17 cellular contexts compared by ENCODE assay signal in genomic region chr19:43591904-43592772, GRCh38. TPM values are rescaled to one million over a fixed set of nuclear protein-coding genes. Genes with fewer than 3 reads are reported as not detected.
DNase-seq lines count a peak whose midpoint lies in the region; ATAC-seq, FAIRE-seq and TF ChIP-seq lines count a peak whose summit lies in the region.
"Had no signal": no experiment of that assay in that cellular context is flagged by ENCODE, and none has a peak within 500 bp of the region (broad histone marks: within the 10 kb centered on the region; RNA-seq: fewer than 3 reads in every experiment).

No MANE protein-coding gene starts in this region.

- H3K27ac ChIP-seq in H9 (ENCODE audit: insufficient read length, low read depth, low read length): no peak overlapping the region
- H3K27ac ChIP-seq in K562 (ENCODE audit: extremely low read depth, low read depth, low read length): no peak overlapping the region
- no peak overlapping the region for H3K27ac ChIP-seq in neuronal stem cell (replicated peaks; ENCODE audit: low read length)

- H3K79me1 ChIP-seq in H9 (ENCODE audit: insufficient read depth, low read depth, low read length, poor library complexity, severe bottlenecking) (no peaks in the 10 kb centered on the region), neuronal stem cell (ENCODE audit: low read depth, low read length) (peaks cover 16% of the 10 kb centered on the region)

- no peak overlapping the region for H2BK5ac ChIP-seq in H9 (ENCODE audit: insufficient read length, low read length)
- H2BK5ac ChIP-seq in neuronal stem cell (ENCODE audit: low read length): peak overlapping the region; percentile 43

- H2AK5ac ChIP-seq in H9 (ENCODE audit: insufficient read length, low read length): no peak overlapping the region
- H2AK5ac ChIP-seq in neuronal stem cell (ENCODE audit: low read depth, low read length): no peak overlapping the region

- POLR2A ChIA-PET in K562 (lab: Yijun Ruan, JAX): no interaction called here

- TF ChIP-seq RAD21 in K562 (CRISPR knock-in tag; conservative IDR thresholded peaks at IDR 0.05 in 1 of 2, IDR thresholded peaks at IDR 0.05 in 1 of 2): no peak

- no peak for DNase-seq in activated naive CD8-positive, alpha-beta T cell treated with anti-CD3 and anti-CD28 coated beads for 36 hours
- no peak for DNase-seq in activated naive CD8-positive, alpha-beta T cell treated with anti-CD3 and anti-CD28 coated beads, Interleukin-2, amount 50 U/mL, for 24 hours
- DNase-seq in H9 (no peak), K562 (ENCODE audit: extremely low read depth in 1 of 4, low spot score in 3 of 4) (no peak), neuronal stem cell (ENCODE audit: low spot score) (no peak), AG08396 (ENCODE audit: low spot score) (no peak), SK-N-DZ (ENCODE audit: low spot score) (no peak)
- DNase-seq: 8988T; CD4-positive, alpha-beta memory T cell; DMS79 had no signal

- H3K9me1 ChIP-seq in K562 (ENCODE audit: control insufficient read depth, insufficient read depth, low read length): no peaks in the 10 kb centered on the region

- H3K56ac ChIP-seq in H9 (ENCODE audit: insufficient read length, low read depth, low read length): no peak overlapping the region

- H3K9me3 ChIP-seq in H9 (ENCODE audit: control insufficient read depth, low read depth, low read length) (no peaks in the 10 kb centered on the region), K562 (replicated peaks; ENCODE audit: control insufficient read depth, insufficient read depth, low read depth, low read length) (no peaks in the 10 kb centered on the region), neuronal stem cell (replicated peaks in 1 of 2; ENCODE audit: control insufficient read depth in 2 of 2, insufficient read depth in 1 of 2, low read depth in 1 of 2, low read length in 2 of 2) (no peaks in the 10 kb centered on the region)

- no peak overlapping the region for H3K4me3 Mint-ChIP-seq in activated naive CD8-positive, alpha-beta T cell treated with anti-CD3 and anti-CD28 coated beads for 36 hours
- no peak overlapping the region for H3K4me3 Mint-ChIP-seq in activated naive CD8-positive, alpha-beta T cell treated with anti-CD3 and anti-CD28 coated beads, Interleukin-2, amount 50 U/mL, for 24 hours
- no peak overlapping the region for H3K4me3 Mint-ChIP-seq in H9
- H3K4me3 Mint-ChIP-seq: CD4-positive, alpha-beta memory T cell had no signal

- TF ChIP-seq EP300 in K562 (IDR thresholded peaks at IDR 0.05; ENCODE audit: low read length): no peak

- no peak for TF ChIP-seq CTCF in H9 (conservative IDR thresholded peaks at IDR 0.05)
- no peak for TF ChIP-seq CTCF in K562 (IDR thresholded peaks at IDR 0.05 in 2 of 3, conservative IDR thresholded peaks at IDR 0.05 in 1 of 3; ENCODE audit: insufficient read depth in 2 of 3, low read depth in 1 of 3, low read length in 3 of 3)

- H3K4ac ChIP-seq in H9 (ENCODE audit: low read depth, low read length) (no peak overlapping the region), neuronal stem cell (ENCODE audit: low read length) (no peak overlapping the region)

- peak overlapping the region; percentile 69 for H3K27ac Mint-ChIP-seq in activated naive CD8-positive, alpha-beta T cell treated with anti-CD3 and anti-CD28 coated beads for 36 hours
- no peak overlapping the region for H3K27ac Mint-ChIP-seq in activated naive CD8-positive, alpha-beta T cell treated with anti-CD3 and anti-CD28 coated beads, Interleukin-2, amount 50 U/mL, for 24 hours
- H3K27ac Mint-ChIP-seq in H9: peak overlapping the region in 2 of 3 experiments; percentile 33 to 88; a peak in 2 of 7 replicates

- CTCF ChIA-PET in K562 (lab: Yijun Ruan, JAX; ENCODE audit: low intra/inter-chr PET ratio): no interaction called here

- H3K27me3 ChIP-seq in H9 (ENCODE audit: insufficient read depth, low read length): no peaks in the 10 kb centered on the region
- no peaks in the 10 kb centered on the region for H3K27me3 ChIP-seq in K562 (ENCODE audit: control insufficient read depth in 2 of 2, insufficient read depth in 2 of 2, low read length in 2 of 2)
- no peaks in the 10 kb centered on the region for H3K27me3 ChIP-seq in neuronal stem cell (ENCODE audit: control insufficient read depth in 3 of 3, insufficient read depth in 3 of 3, low read depth in 1 of 3, low read length in 3 of 3)

- H3K23ac ChIP-seq in H9 (ENCODE audit: insufficient read length, low read depth, low read length) (no peak overlapping the region), neuronal stem cell (ENCODE audit: low read depth, low read length, poor library complexity) (peak overlapping the region; percentile 45)

- H3K23me2 ChIP-seq in H9 (ENCODE audit: insufficient read length, low read depth, low read length, poor library complexity, severe bottlenecking): peaks cover 20% of the 10 kb centered on the region

- no peak overlapping the region for H4K91ac ChIP-seq in H9 (ENCODE audit: insufficient read length, low read depth, low read length)
- H4K91ac ChIP-seq in neuronal stem cell (ENCODE audit: low read depth, low read length, poor library complexity): no peak overlapping the region

- H3K36me3 ChIP-seq in K562 (ENCODE audit: control insufficient read depth, insufficient read depth, low read length) (peaks cover 25% of the 10 kb centered on the region; the same call in 2 of the 3 replicates), neuronal stem cell (replicated peaks in 1 of 2; ENCODE audit: control insufficient read depth in 2 of 2, insufficient read depth in 2 of 2, low read length in 2 of 2) (peaks cover 30 to 63% of the 10 kb centered on the region in 2 donors)

- no peak overlapping the region for H3K14ac ChIP-seq in H9 (ENCODE audit: insufficient read depth, low read length)
- no peak overlapping the region for H3K14ac ChIP-seq in neuronal stem cell (ENCODE audit: low read length)

- no peak for FAIRE-seq in K562 (lab: Jason Lieb, UNC)
- FAIRE-seq: GM12892 had no signal

- no peak overlapping the region for H2BK12ac ChIP-seq in H9 (ENCODE audit: insufficient read length, low read depth, low read length)
- H2BK12ac ChIP-seq in neuronal stem cell (ENCODE audit: low read length): no peak overlapping the region

- intact Hi-C loops in K562 (cut with micrococcal nuclease): no loop called here

- H3K27me3 Mint-ChIP-seq in activated naive CD8-positive, alpha-beta T cell treated with anti-CD3 and anti-CD28 coated beads for 36 hours: no peaks in the 10 kb centered on the region
- peaks cover 2% of the 10 kb centered on the region for H3K27me3 Mint-ChIP-seq in activated naive CD8-positive, alpha-beta T cell treated with anti-CD3 and anti-CD28 coated beads, Interleukin-2, amount 50 U/mL, for 24 hours
- H3K27me3 Mint-ChIP-seq in H9 (ENCODE audit: low read depth): no peaks in the 10 kb centered on the region
- H3K27me3 Mint-ChIP-seq: CD4-positive, alpha-beta memory T cell; IgD-negative memory B cell had no signal

- peaks cover 20% of the 10 kb centered on the region for H3K4me1 Mint-ChIP-seq in activated naive CD8-positive, alpha-beta T cell treated with anti-CD3 and anti-CD28 coated beads for 36 hours
- H3K4me1 Mint-ChIP-seq in activated naive CD8-positive, alpha-beta T cell treated with anti-CD3 and anti-CD28 coated beads, Interleukin-2, amount 50 U/mL, for 24 hours: peaks cover 33% of the 10 kb centered on the region
- peaks cover 8 to 16% of the 10 kb centered on the region in 2 experiments for H3K4me1 Mint-ChIP-seq in H9

- no peak overlapping the region for H3K18ac ChIP-seq in H9 (ENCODE audit: insufficient read length, low read depth, low read length)
- no peak overlapping the region for H3K18ac ChIP-seq in neuronal stem cell (ENCODE audit: low read length)

- H3K9ac ChIP-seq in H9 (ENCODE audit: extremely low read depth, insufficient read length, low read length) (no peak overlapping the region), K562 (ENCODE audit: insufficient read depth in 1 of 2, low read depth in 2 of 2, low read length in 2 of 2) (peak overlapping the region in 1 of 2 experiments; percentile 36; a peak in 1 of 4 replicates), neuronal stem cell (ENCODE audit: low read depth, low read length, poor library complexity) (no peak overlapping the region)

- H3K79me2 ChIP-seq in H9 (ENCODE audit: insufficient read depth, low read length): peaks cover 1% of the 10 kb centered on the region; the same call in 1 of the 2 replicates
- H3K79me2 ChIP-seq in K562 (ENCODE audit: control insufficient read depth, insufficient read depth, low read length): peaks cover 22% of the 10 kb centered on the region

- H2AFZ ChIP-seq in H9 (ENCODE audit: low read length): no peak overlapping the region
- no peak overlapping the region for H2AFZ ChIP-seq in K562 (ENCODE audit: low read depth, low read length)
- H2AFZ ChIP-seq in neuronal stem cell (ENCODE audit: low read length): no peak overlapping the region

- H3K9me3 Mint-ChIP-seq in activated naive CD8-positive, alpha-beta T cell treated with anti-CD3 and anti-CD28 coated beads for 36 hours: no peaks in the 10 kb centered on the region
- no peaks in the 10 kb centered on the region for H3K9me3 Mint-ChIP-seq in activated naive CD8-positive, alpha-beta T cell treated with anti-CD3 and anti-CD28 coated beads, Interleukin-2, amount 50 U/mL, for 24 hours
- H3K9me3 Mint-ChIP-seq in H9: no peaks in the 10 kb centered on the region; a peak in 1 of 5 replicates
- H3K9me3 Mint-ChIP-seq: CD4-positive, alpha-beta memory T cell; IgD-negative memory B cell had no signal

- in situ Hi-C loops in K562 (cut with MboI): no loop called here

- peaks cover 23% of the 10 kb centered on the region for H3K36me3 Mint-ChIP-seq in activated naive CD8-positive, alpha-beta T cell treated with anti-CD3 and anti-CD28 coated beads for 36 hours
- peaks cover 31% of the 10 kb centered on the region for H3K36me3 Mint-ChIP-seq in activated naive CD8-positive, alpha-beta T cell treated with anti-CD3 and anti-CD28 coated beads, Interleukin-2, amount 50 U/mL, for 24 hours (ENCODE audit: low read depth)
- peaks cover 16 to 38% (median 26%) of the 10 kb centered on the region in 3 experiments for H3K36me3 Mint-ChIP-seq in H9 (ENCODE audit: insufficient read depth in 1 of 3, low read depth in 3 of 3)

- WGBS in H9 (ENCODE audit: extremely low coverage, insufficient read length, low lambda C conversion rate): no CpG with 5 or more reads among the region's 63 CpGs
- 94% methylated on average over 32 of the region's 63 CpGs for WGBS in K562 (ENCODE audit: insufficient coverage, low coverage, missing lambda C conversion rate)
- no CpG with 5 or more reads among the region's 63 CpGs for WGBS in neuronal stem cell (ENCODE audit: extremely low coverage in 2 of 2, insufficient read length in 2 of 2, insufficient replicate concordance in 1 of 2), 2 donors

- TF ChIP-seq POLR2A in K562 (conservative IDR thresholded peaks at IDR 0.05): no peak

- H3K4me3 ChIP-seq in K562: no peak overlapping the region
- H3K4me3 ChIP-seq in neuronal stem cell (ENCODE audit: low read length in 2 of 2): no peak overlapping the region

- H2BK15ac ChIP-seq in H9 (ENCODE audit: low read depth, low read length): no peak overlapping the region
- H2BK15ac ChIP-seq in neuronal stem cell (ENCODE audit: low read length): no peak overlapping the region

- no peak overlapping the region for H4K8ac ChIP-seq in H9 (replicated peaks; ENCODE audit: insufficient read length, low read depth, low read length)
- no peak overlapping the region for H4K8ac ChIP-seq in neuronal stem cell (ENCODE audit: low read depth, low read length)

- H4K20me1 ChIP-seq in H9 (ENCODE audit: control insufficient read depth, insufficient read depth, insufficient read length) (no peaks in the 10 kb centered on the region), K562 (replicated peaks; ENCODE audit: control insufficient read depth, insufficient read depth, low read length) (no peaks in the 10 kb centered on the region)

- no peak overlapping the region for H3K4me2 ChIP-seq in H9 (ENCODE audit: insufficient read depth, insufficient read length, low read length)
- H3K4me2 ChIP-seq in K562 (ENCODE audit: insufficient read depth, low read length): no peak overlapping the region
- no peak overlapping the region for H3K4me2 ChIP-seq in neuronal stem cell (ENCODE audit: insufficient read depth, low read length, poor library complexity, severe bottlenecking)

- no TSS peak for BruUV-seq in K562 (replicated peaks; lab: Mats Ljungman, UMichigan)

- H2BK120ac ChIP-seq in H9 (ENCODE audit: low read depth, low read length, poor library complexity, severe bottlenecking) (no peak overlapping the region), neuronal stem cell (ENCODE audit: low read depth, low read length) (no peak overlapping the region)

- H3K4me1 ChIP-seq in H9 (ENCODE audit: insufficient read depth, low read length) (0 out of 2 replicates have a peak, but pooled peaks cover 2% of the 10 kb centered on the region), K562 (replicated peaks in 1 of 2; ENCODE audit: control insufficient read depth in 2 of 2, insufficient read depth in 2 of 2, low read length in 2 of 2) (peaks cover 3 to 39% of the 10 kb centered on the region in 2 experiments; a peak in 4 of 5 replicates), neuronal stem cell (ENCODE audit: control insufficient read depth in 2 of 2, insufficient read depth in 1 of 2, low read depth in 1 of 2, low read length in 2 of 2) (peaks cover 4% of the 10 kb centered on the region in 2 donors)

- H4K5ac ChIP-seq in H9 (ENCODE audit: insufficient read length, low read depth, low read length): no peak overlapping the region

- no peak overlapping the region for H3T11ph ChIP-seq in H9 (ENCODE audit: low read length)

- H2BK20ac ChIP-seq in H9 (ENCODE audit: low read depth, low read length, poor library complexity, severe bottlenecking): no peak overlapping the region

- ATAC-seq in activated naive CD8-positive, alpha-beta T cell treated with anti-CD3 and anti-CD28 coated beads, Interleukin-2, amount 50 U/mL, for 24 hours: no peak
- ATAC-seq in K562 (no peak), GM21423 (IDR thresholded peaks at IDR 0.05; ENCODE audit: unreplicated experiment) (no peak)
- ATAC-seq: HCT116 had no signal

RNA-seq across cellular contexts. Expression of gene IRGQ, which starts 3.8 kb away (rescaled TPM):
- total RNA-seq in activated naive CD8-positive, alpha-beta T cell treated with anti-CD3 and anti-CD28 coated beads for 36 hours: 10 to 100 TPM; 19.8 to 24.6 TPM
- total RNA-seq in H9 (2021) (24.1 and 25.4 TPM in 2 replicates), K562 (2014; rRNA removed) (5.3 and 7.3 TPM in 2 replicates), K562 (2014; rRNA removed; fragmentation: Illumina TruSeq; extraction: Trizol) (8.8 and 9.6 TPM in 2 replicates), K562 (2015; rRNA removed; fragmentation: Illumina TruSeq; extraction: Trizol) (7.8 and 7.9 TPM in 2 replicates), K562 (2021) (16.8 and 19.2 TPM in 2 replicates)
- total RNA-seq in K562 (2011; cell fraction: chromatin; rRNA removed; ENCODE audit: low replicate concordance): 18.5 and 25.1 TPM in 2 replicates
- total RNA-seq in K562 (2011; cell fraction: nucleolus; rRNA removed): 14.3 and 16.3 TPM in 2 replicates
- total RNA-seq in K562 (2011; cell fraction: nucleoplasm; rRNA removed): 23.6 and 35.4 TPM in 2 replicates
- polyA plus RNA-seq in K562 (2011; rRNA removed) (8.3 and 11.2 TPM in 2 replicates), K562 (2014; fragmentation: Illumina TruSeq; extraction: Trizol) (3.4 and 5.1 TPM in 2 replicates), K562 (2014; fragmentation: Nextera tagmentation; extraction: Ambion mirVana) (10 to 100 TPM in 1 of 2 experiments, 1 to 10 TPM in 1; 3.5 to 11.2 TPM), K562 (2014; rRNA removed) (6.2 and 6.6 TPM in 2 replicates)
- polyA plus RNA-seq in K562 (2011; cell fraction: cytosol; rRNA removed): 6.4 and 14.2 TPM in 2 replicates
- 7.0 and 10.7 TPM in 2 replicates for polyA plus RNA-seq in K562 (2011; cell fraction: nucleus; rRNA removed)
- polyA plus RNA-seq in K562 (2012): 2.1 and 2.5 TPM in 2 replicates
- 13.0 and 15.6 TPM in 2 replicates for polyA minus RNA-seq in K562 (2011; rRNA and poly(A)+ RNA removed)
- polyA minus RNA-seq in K562 (2011; cell fraction: cytosol; rRNA and poly(A)+ RNA removed): 8.6 and 11.0 TPM in 2 replicates
- 2.2 and 3.3 TPM in 2 replicates for polyA minus RNA-seq in K562 (2011; cell fraction: nucleus; rRNA and poly(A)+ RNA removed)
- 8.3 TPM for polyA plus RNA-seq in neuronal stem cell (2013, experiment 1 of 2)
- 8.4 TPM for polyA plus RNA-seq in neuronal stem cell (2013, experiment 2 of 2)
- 38.8 and 45.2 TPM in 2 replicates for polyA plus RNA-seq in SK-N-DZ (2014; cell fraction: cytosol; rRNA removed)
- 16.0 and 30.0 TPM in 2 replicates for polyA plus RNA-seq in SK-N-DZ (2014; cell fraction: nucleus; rRNA removed)

RNA-seq across cellular contexts. Expression of gene ZNF576, which starts 4.3 kb away (rescaled TPM):
- total RNA-seq in activated naive CD8-positive, alpha-beta T cell treated with anti-CD3 and anti-CD28 coated beads for 36 hours: 10 to 100 TPM; 11.7 to 14.9 TPM
- total RNA-seq in H9 (2021) (16.3 and 19.7 TPM in 2 replicates), K562 (2014; rRNA removed) (7.1 and 16.2 TPM in 2 replicates), K562 (2014; rRNA removed; fragmentation: Illumina TruSeq; extraction: Trizol) (5.6 and 6.8 TPM in 2 replicates), K562 (2015; rRNA removed; fragmentation: Illumina TruSeq; extraction: Trizol) (8.8 and 9.9 TPM in 2 replicates), K562 (2021) (14.2 and 18.2 TPM in 2 replicates)
- total RNA-seq in K562 (2011; cell fraction: chromatin; rRNA removed; ENCODE audit: low replicate concordance): 16.8 and 39.5 TPM in 2 replicates
- 33.8 and 38.9 TPM in 2 replicates for total RNA-seq in K562 (2011; cell fraction: nucleolus; rRNA removed)
- total RNA-seq in K562 (2011; cell fraction: nucleoplasm; rRNA removed): 35.0 and 41.2 TPM in 2 replicates
- polyA plus RNA-seq in K562 (2011; rRNA removed) (7.3 and 9.7 TPM in 2 replicates), K562 (2014; fragmentation: Illumina TruSeq; extraction: Trizol) (12.5 and 12.7 TPM in 2 replicates), K562 (2014; fragmentation: Nextera tagmentation; extraction: Ambion mirVana) (10 to 100 TPM; 12.2 to 18.2 TPM), K562 (2014; rRNA removed) (12.8 and 17.4 TPM in 2 replicates)
- 14.2 and 34.8 TPM in 2 replicates for polyA plus RNA-seq in K562 (2011; cell fraction: cytosol; rRNA removed)
- 10.6 and 13.3 TPM in 2 replicates for polyA plus RNA-seq in K562 (2011; cell fraction: nucleus; rRNA removed)
- polyA plus RNA-seq in K562 (2012): 12.8 and 12.9 TPM in 2 replicates
- polyA minus RNA-seq in K562 (2011; rRNA and poly(A)+ RNA removed): 6.4 and 8.1 TPM in 2 replicates
- polyA minus RNA-seq in K562 (2011; cell fraction: cytosol; rRNA and poly(A)+ RNA removed): 5.5 and 6.7 TPM in 2 replicates
- polyA minus RNA-seq in K562 (2011; cell fraction: nucleus; rRNA and poly(A)+ RNA removed): 12.8 and 16.1 TPM in 2 replicates
- 12.5 TPM for polyA plus RNA-seq in neuronal stem cell (2013, experiment 1 of 2)
- polyA plus RNA-seq in neuronal stem cell (2013, experiment 2 of 2): 12.1 TPM
- 18.7 and 19.9 TPM in 2 replicates for polyA plus RNA-seq in SK-N-DZ (2014; cell fraction: cytosol; rRNA removed)
- polyA plus RNA-seq in SK-N-DZ (2014; cell fraction: nucleus; rRNA removed): 5.5 and 12.1 TPM in 2 replicates

RNA-seq across cellular contexts. Expression of gene PINLYP, which starts 16.5 kb away (rescaled TPM):
- 10 to 100 TPM; 14.3 to 16.8 TPM for total RNA-seq in activated naive CD8-positive, alpha-beta T cell treated with anti-CD3 and anti-CD28 coated beads for 36 hours
- total RNA-seq in H9 (2021): 11.4 and 11.9 TPM in 2 replicates
- total RNA-seq in K562 (2011; cell fraction: chromatin; rRNA removed; ENCODE audit: low replicate concordance): 0.30 and 1.1 TPM in 2 replicates
- total RNA-seq in K562 (2011; cell fraction: nucleolus; rRNA removed): 0.66 and 1.0 TPM in 2 replicates
- total RNA-seq in K562 (2011; cell fraction: nucleoplasm; rRNA removed): 0.76 and 0.95 TPM in 2 replicates
- 1.1 TPM in 2 replicates for total RNA-seq in K562 (2014; rRNA removed)
- 1.1 and 1.7 TPM in 2 replicates for total RNA-seq in K562 (2014; rRNA removed; fragmentation: Illumina TruSeq; extraction: Trizol)
- total RNA-seq in K562 (2015; rRNA removed; fragmentation: Illumina TruSeq; extraction: Trizol): 2.2 and 2.7 TPM in 2 replicates
- total RNA-seq in K562 (2021): 1.00 and 2.4 TPM in 2 replicates
- polyA plus RNA-seq in K562 (2011; rRNA removed): 1.0 and 1.5 TPM in 2 replicates
- polyA plus RNA-seq in K562 (2011; cell fraction: cytosol; rRNA removed): 0.73 and 1.8 TPM in 2 replicates
- polyA plus RNA-seq in K562 (2011; cell fraction: nucleus; rRNA removed): 0.51 and 0.56 TPM in 2 replicates
- 3.9 and 4.2 TPM in 2 replicates for polyA plus RNA-seq in K562 (2012)
- 2.8 and 4.7 TPM in 2 replicates for polyA plus RNA-seq in K562 (2014; fragmentation: Illumina TruSeq; extraction: Trizol)
- 1 to 10 TPM; 4.6 to 6.0 TPM for polyA plus RNA-seq in K562 (2014; fragmentation: Nextera tagmentation; extraction: Ambion mirVana)
- polyA plus RNA-seq in K562 (2014; rRNA removed): 6.7 and 8.0 TPM in 2 replicates
- 0.11 and 0.24 TPM in 2 replicates for polyA minus RNA-seq in K562 (2011; rRNA and poly(A)+ RNA removed)
- polyA minus RNA-seq in K562 (2011; cell fraction: cytosol; rRNA and poly(A)+ RNA removed): not detected in 2 replicates
- polyA minus RNA-seq in K562 (2011; cell fraction: nucleus; rRNA and poly(A)+ RNA removed): 0.67 TPM in 1 of 2 replicates, not detected in the other
- polyA plus RNA-seq in neuronal stem cell (2013, experiment 1 of 2): 8.4 TPM
- polyA plus RNA-seq in neuronal stem cell (2013, experiment 2 of 2): 8.4 TPM
- 1.5 and 6.9 TPM in 2 replicates for polyA plus RNA-seq in SK-N-DZ (2014; cell fraction: cytosol; rRNA removed)
- 3.0 and 4.9 TPM in 2 replicates for polyA plus RNA-seq in SK-N-DZ (2014; cell fraction: nucleus; rRNA removed)
- total RNA-seq: H4, HT-29 had no signal
- polyA plus RNA-seq: IgD-negative memory B cell had no signal

RNA-seq across cellular contexts. Expression of gene XRCC1, which starts 16.8 kb away (rescaled TPM):
- 10 to 100 TPM; 35.4 to 36.8 TPM for total RNA-seq in activated naive CD8-positive, alpha-beta T cell treated with anti-CD3 and anti-CD28 coated beads for 36 hours
- 38.0 and 42.8 TPM in 2 replicates for total RNA-seq in H9 (2021)
- total RNA-seq in K562 (2011; cell fraction: chromatin; rRNA removed; ENCODE audit: low replicate concordance): 25.5 and 58.8 TPM in 2 replicates
- 39.7 and 51.4 TPM in 2 replicates for total RNA-seq in K562 (2011; cell fraction: nucleolus; rRNA removed)
- 27.4 and 37.4 TPM in 2 replicates for total RNA-seq in K562 (2011; cell fraction: nucleoplasm; rRNA removed)
- total RNA-seq in K562 (2014; rRNA removed): 31.5 and 40.2 TPM in 2 replicates
- 10.4 and 13.7 TPM in 2 replicates for total RNA-seq in K562 (2014; rRNA removed; fragmentation: Illumina TruSeq; extraction: Trizol)
- 24.4 and 24.9 TPM in 2 replicates for total RNA-seq in K562 (2015; rRNA removed; fragmentation: Illumina TruSeq; extraction: Trizol)
- 24.9 and 27.9 TPM in 2 replicates for total RNA-seq in K562 (2021)
- polyA plus RNA-seq in K562 (2011; rRNA removed): 21.8 and 23.3 TPM in 2 replicates
- polyA plus RNA-seq in K562 (2011; cell fraction: cytosol; rRNA removed): 24.3 and 42.9 TPM in 2 replicates
- polyA plus RNA-seq in K562 (2011; cell fraction: nucleus; rRNA removed): 24.5 and 33.4 TPM in 2 replicates
- 32.0 and 53.8 TPM in 2 replicates for polyA plus RNA-seq in K562 (2012)
- polyA plus RNA-seq in K562 (2014; fragmentation: Illumina TruSeq; extraction: Trizol): 36.9 and 37.0 TPM in 2 replicates
- polyA plus RNA-seq in K562 (2014; fragmentation: Nextera tagmentation; extraction: Ambion mirVana): 1 to 10 TPM; 1.5 to 5.2 TPM
- 33.8 and 34.9 TPM in 2 replicates for polyA plus RNA-seq in K562 (2014; rRNA removed)
- 15.2 and 24.9 TPM in 2 replicates for polyA minus RNA-seq in K562 (2011; rRNA and poly(A)+ RNA removed)
- 20.2 and 26.3 TPM in 2 replicates for polyA minus RNA-seq in K562 (2011; cell fraction: cytosol; rRNA and poly(A)+ RNA removed)
- 17.1 and 18.3 TPM in 2 replicates for polyA minus RNA-seq in K562 (2011; cell fraction: nucleus; rRNA and poly(A)+ RNA removed)
- 45.5 TPM for polyA plus RNA-seq in neuronal stem cell (2013, experiment 1 of 2)
- 44.7 TPM for polyA plus RNA-seq in neuronal stem cell (2013, experiment 2 of 2)
- polyA plus RNA-seq in SK-N-DZ (2014; cell fraction: cytosol; rRNA removed): 80.9 and 94.0 TPM in 2 replicates
- 33.0 and 42.7 TPM in 2 replicates for polyA plus RNA-seq in SK-N-DZ (2014; cell fraction: nucleus; rRNA removed)

RNA-seq across cellular contexts. Expression of gene SRRM5, which starts 19.8 kb away (rescaled TPM):
- under 1 TPM; 0.54 to 0.60 TPM for total RNA-seq in activated naive CD8-positive, alpha-beta T cell treated with anti-CD3 and anti-CD28 coated beads for 36 hours
- 0.44 and 0.70 TPM in 2 replicates for total RNA-seq in H9 (2021)
- 1.0 and 1.2 TPM in 2 replicates for total RNA-seq in K562 (2011; cell fraction: chromatin; rRNA removed; ENCODE audit: low replicate concordance)
- total RNA-seq in K562 (2011; cell fraction: nucleolus; rRNA removed): 0.33 TPM in 1 of 2 replicates, not detected in the other
- total RNA-seq in K562 (2011; cell fraction: nucleoplasm; rRNA removed): 0.23 and 0.29 TPM in 2 replicates
- total RNA-seq in K562 (2014; rRNA removed): 0.08 and 0.09 TPM in 2 replicates
- 0.13 and 0.25 TPM in 2 replicates for total RNA-seq in K562 (2014; rRNA removed; fragmentation: Illumina TruSeq; extraction: Trizol)
- 0.08 and 0.18 TPM in 2 replicates for total RNA-seq in K562 (2015; rRNA removed; fragmentation: Illumina TruSeq; extraction: Trizol)
- total RNA-seq in K562 (2021): 0.11 and 0.18 TPM in 2 replicates
- polyA plus RNA-seq in K562 (2011; rRNA removed): 0.10 and 0.18 TPM in 2 replicates
- 0.01 and 0.03 TPM in 2 replicates for polyA plus RNA-seq in K562 (2011; cell fraction: cytosol; rRNA removed)
- 0.29 and 0.67 TPM in 2 replicates for polyA plus RNA-seq in K562 (2011; cell fraction: nucleus; rRNA removed)
- 0.26 and 0.37 TPM in 2 replicates for polyA plus RNA-seq in K562 (2012)
- polyA plus RNA-seq in K562 (2014; fragmentation: Illumina TruSeq; extraction: Trizol): 0.43 and 0.45 TPM in 2 replicates
- not detected for polyA plus RNA-seq in K562 (2014; fragmentation: Nextera tagmentation; extraction: Ambion mirVana)
- polyA plus RNA-seq in K562 (2014; rRNA removed): 0.25 and 0.36 TPM in 2 replicates
- 0.12 TPM in 1 of 2 replicates, not detected in the other for polyA minus RNA-seq in K562 (2011; rRNA and poly(A)+ RNA removed)
- polyA minus RNA-seq in K562 (2011; cell fraction: cytosol; rRNA and poly(A)+ RNA removed): not detected in 2 replicates
- 0.22 TPM in 1 of 2 replicates, not detected in the other for polyA minus RNA-seq in K562 (2011; cell fraction: nucleus; rRNA and poly(A)+ RNA removed)
- 0.20 TPM for polyA plus RNA-seq in neuronal stem cell (2013, experiment 1 of 2)
- 0.26 TPM for polyA plus RNA-seq in neuronal stem cell (2013, experiment 2 of 2)
- polyA plus RNA-seq in SK-N-DZ (2014; cell fraction: cytosol; rRNA removed): 0.36 TPM in 1 of 2 replicates, not detected in the other
- polyA plus RNA-seq in SK-N-DZ (2014; cell fraction: nucleus; rRNA removed): 0.67 and 1.2 TPM in 2 replicates
- total RNA-seq: G401, H4 had no signal
- polyA plus RNA-seq: IgD-negative memory B cell had no signal
